ENCODE assay signal across 9 cellular contexts in genomic region chr1:183609313-183609712, GRCh38. TPM values are rescaled to one million over a fixed set of nuclear protein-coding genes. Genes with fewer than 3 reads are reported as not detected.
A peak's percentile ranks its signal among the peaks of the same experiment; 100 is the strongest.
DNase-seq lines count a peak whose midpoint lies in the region; ATAC-seq and TF ChIP-seq lines count a peak whose summit lies in the region.
"Had no signal": no experiment of that assay in that cellular context is flagged by ENCODE, and none has a peak within 500 bp of the region (broad histone marks: within the 10 kb centered on the region; RNA-seq: fewer than 3 reads in every experiment).

No MANE protein-coding gene starts in this region.

- H3K36me3 ChIP-seq in brain microvascular endothelial cell (replicated peaks) (no peaks in the 10 kb centered on the region), transverse colon (no peaks in the 10 kb centered on the region)

- no peak for TF ChIP-seq POLR2A in transverse colon (IDR thresholded peaks at IDR 0.05)

- peak; percentile 50 for DNase-seq in G401 (ENCODE audit: low spot score)
- DNase-seq in NCI-H2196 (lab: John Stamatoyannopoulos, UW; ENCODE audit: unreplicated experiment), result peak; percentile 22
- peak; percentile 81 for DNase-seq in brain microvascular endothelial cell
- no peak for DNase-seq in left lobe of liver (ENCODE audit: low spot score)
- peak; percentile 39 for DNase-seq in transverse colon
- no peak for DNase-seq in stimulated activated CD4-positive, alpha-beta T cell treated with anti-CD3 and anti-CD28 coated beads, Interleukin-4, amount 100 ng/mL, for 24 hours
- no peak for DNase-seq in H4 (ENCODE audit: low spot score)

- peaks cover 7 to 25% (median 15%) of the 10 kb centered on the region in 4 donors for H3K4me1 ChIP-seq in transverse colon

- peak; percentile 74 for TF ChIP-seq CTCF in brain microvascular endothelial cell (IDR thresholded peaks at IDR 0.05; ENCODE audit: low read depth, low read length, missing control alignments)
- TF ChIP-seq CTCF in transverse colon (IDR thresholded peaks at IDR 0.05), result peak; percentile 38 to 55 (median 44)

- H3K9me3 ChIP-seq in transverse colon, result no peaks in the 10 kb centered on the region

- intact Hi-C loops in transverse colon (cut with DNase I; ENCODE audit: low total_unique reads), result no loop called here

- peak; percentile 33 for ATAC-seq in GM21825 (IDR thresholded peaks at IDR 0.05; ENCODE audit: unreplicated experiment)
- ATAC-seq in left lobe of liver, result peak; percentile 68

- H3K27ac ChIP-seq in brain microvascular endothelial cell (peak overlapping the region; percentile 75), transverse colon (peak overlapping the region; percentile 49 to 66 (median 58))

- WGBS in transverse colon (ENCODE audit: low coverage in 1 of 2), 2 donors, result 46 to 54% methylated on average over 2 to 5 of the region's 5 CpGs

- H3K27me3 ChIP-seq in brain microvascular endothelial cell (replicated peaks), result no peaks in the 10 kb centered on the region
- no peaks in the 10 kb centered on the region for H3K27me3 ChIP-seq in transverse colon

- H3K4me3 ChIP-seq in brain microvascular endothelial cell (ENCODE audit: low read depth, low read length) (no peak overlapping the region), transverse colon (no peak overlapping the region)

- in situ Hi-C loops in G401 (cut with HindIII; ENCODE audit: low sequenced_read_pairs), result no loop called here
- in situ Hi-C loops in brain microvascular endothelial cell (cut with HindIII; ENCODE audit: low pct_ligation_motif_present, low sequenced_read_pairs), result no loop called here
- in situ Hi-C loops in transverse colon (cut with MboI; ENCODE audit: low pct_ligation_motif_present in 1 of 4, low pct_unique_long_range_greater_than_20kb in 1 of 4, low sequenced_read_pairs in 3 of 4), result no loop called here

- TF ChIP-seq EP300 in transverse colon (IDR thresholded peaks at IDR 0.05; ENCODE audit: low read depth), result no peak

RNA-seq across cellular contexts. Expression of gene NCF2, which starts 19.1 kb away (rescaled TPM):
- not detected in 2 replicates for total RNA-seq in G401 (2014; rRNA removed; shearing (Covaris generic))
- 2.8 TPM for total RNA-seq in left lobe of liver
- 10 to 100 TPM in 1 of 4 donors, 1 to 10 TPM in 3; 3.8 to 12.7 (median 5.6) TPM for total RNA-seq in transverse colon
- total RNA-seq in H4 (2014; rRNA removed; shearing (Covaris generic)), result 4.1 and 10.2 TPM in 2 replicates

RNA-seq across cellular contexts. Expression of gene ARPC5, which starts 26.3 kb away (rescaled TPM):
- 81.4 and 155 TPM in 2 replicates for total RNA-seq in G401 (2014; rRNA removed; shearing (Covaris generic))
- total RNA-seq in left lobe of liver (27.1 TPM), transverse colon (100 to 1,000 TPM in 1 of 4 donors, 10 to 100 TPM in 3; 22.7 to 123 (median 74.1) TPM)
- 118 and 158 TPM in 2 replicates for total RNA-seq in H4 (2014; rRNA removed; shearing (Covaris generic))

RNA-seq across cellular contexts. Expression of gene APOBEC4, which starts 43.8 kb away (rescaled TPM):
- not detected in 2 replicates for total RNA-seq in G401 (2014; rRNA removed; shearing (Covaris generic))
- total RNA-seq in left lobe of liver (not detected), transverse colon (under 1 TPM in 1 of 4 donors, not detected in 3; 0.14 TPM)
- not detected in 2 replicates for total RNA-seq in H4 (2014; rRNA removed; shearing (Covaris generic))
- total RNA-seq: activated CD8-positive, alpha-beta memory T cell treated with anti-CD3 and anti-CD28 coated beads for 36 hours had no signal

Comparison
In these comparisons a context has a peak if more than half of its experiments do, and no peak if none do; other contexts are left out.
1. DNase-seq: peak in G401 (single experiment), NCI-H2196 (single experiment), brain microvascular endothelial cell (single experiment) and transverse colon (single experiment); none in left lobe of liver (single experiment), stimulated activated CD4-positive, alpha-beta T cell treated with anti-CD3 and anti-CD28 coated beads, Interleukin-4, amount 100 ng/mL, for 24 hours (single experiment) and H4 (single experiment).